8 cellular contexts compared by ENCODE assay signal in genomic region chr7:43583424-43584199, GRCh38. TPM values are rescaled to one million over a fixed set of nuclear protein-coding genes. Genes with fewer than 3 reads are reported as not detected.
A peak's percentile ranks its signal among the peaks of the same experiment; 100 is the strongest.
DNase-seq lines count a peak whose midpoint lies in the region; ATAC-seq and TF ChIP-seq lines count a peak whose summit lies in the region.

No MANE protein-coding gene starts in this region.

- ATAC-seq in GM18499 (IDR thresholded peaks at IDR 0.05; ENCODE audit: insufficient read depth, unreplicated experiment) (peak; percentile 0), HG02678 (IDR thresholded peaks at IDR 0.05; ENCODE audit: unreplicated experiment) (peak; percentile 22), right lobe of liver (peak; percentile 35 to 53 (median 40))

- peak overlapping the region; percentile 84 to 93 (median 93) for H3K4me3 ChIP-seq in right lobe of liver

- intact Hi-C loops in right lobe of liver (cut with DNase I), result loop anchor here (10.0 kb wide), 2 partner anchors 141 to 261 kb away; partner anchors contain the start of gene COA1 (in 1 of the 2)

- TF ChIP-seq CTCF in right lobe of liver (IDR thresholded peaks at IDR 0.05), result peak in 1 of 4 donors; percentile 26

- no peaks in the 10 kb centered on the region for H3K9me3 ChIP-seq in right lobe of liver

- no peak for TF ChIP-seq POLR2A in right lobe of liver (IDR thresholded peaks at IDR 0.05)

- H3K4me1 ChIP-seq in right lobe of liver, result peaks cover 0 to 25% (median 6%) of the 10 kb centered on the region in 4 donors

- H3K36me3 ChIP-seq in right lobe of liver, result no peaks in the 10 kb centered on the region

- under 1% methylated on average over 32 of the region's 66 CpGs for WGBS in right lobe of liver (ENCODE audit: insufficient coverage, low coverage, low lambda C conversion rate, missing lambda C conversion rate)

- DNase-seq in NCI-H1694 (lab: John Stamatoyannopoulos, UW) (peak; percentile 19), dedifferentiated amniotic fluid mesenchymal stem cell (ENCODE audit: extremely low spot score) (peak; percentile 36), right lobe of liver (peak; percentile 80 to 86 (median 86)), AG08395 (ENCODE audit: low spot score) (no peak)
- DNase-seq in activated CD4-positive, alpha-beta T cell treated with anti-CD3 and anti-CD28 coated beads for 1 hour, result peak; percentile 52
- peak; percentile 57 to 67 for DNase-seq in stimulated activated CD4-positive, alpha-beta T cell treated with anti-CD3 and anti-CD28 coated beads, Interleukin-4, amount 100 ng/mL, for 4 hours

- H3K27me3 ChIP-seq in right lobe of liver, result no peaks in the 10 kb centered on the region

- H3K27ac ChIP-seq in right lobe of liver, result peak overlapping the region; percentile 71 to 93 (median 87)

RNA-seq across cellular contexts. Expression of gene STK17A, which starts 0.7 kb away (rescaled TPM):
- 10 to 100 TPM in 3 of 6 experiments, 1 to 10 TPM in 3; 1.7 to 20.9 (median 7.9) TPM for total RNA-seq in right lobe of liver
